In genomic region chr9:111631071-111631971, GRCh38 we compare ENCODE assay signal across 8 cellular contexts. TPM values are rescaled to one million over a fixed set of nuclear protein-coding genes. Genes with fewer than 3 reads are reported as not detected.
A peak's percentile ranks its signal among the peaks of the same experiment; 100 is the strongest.
DNase-seq lines count a peak whose midpoint lies in the region; ATAC-seq and TF ChIP-seq lines count a peak whose summit lies in the region.

TSS of gene DNAJC25 (plus strand) at chr9:111631334. CDS start at chr9:111631408, 74 bp downstream.

- no peaks in the 10 kb centered on the region for H3K9me2 ChIP-seq in Loucy (replicated peaks; ENCODE audit: low read depth, low read length)

- peaks cover 4% of the 10 kb centered on the region for H4K20me1 ChIP-seq in Loucy (ENCODE audit: insufficient read depth, low read length, poor library complexity, severe bottlenecking)

- peaks cover 38% of the 10 kb centered on the region for H3K4me1 Mint-ChIP-seq in nephron

- peak; percentile 96 for ATAC-seq in RWPE2 (ENCODE audit: low read depth)
- ATAC-seq in stimulated activated naive CD8-positive, alpha-beta T cell treated with anti-CD3 and anti-CD28 coated beads, Interleukin-15, Interleukin-2, amounts not matched to agents 100 U/mL and 50 U/mL, for 24 hours = peak; percentile 99

- H3K9me3 Mint-ChIP-seq in nephron = no peaks in the 10 kb centered on the region

- DNase-seq in ELR (ENCODE audit: low read depth) (peak; percentile 99), H7 (peak; percentile 99), RWPE2 (ENCODE audit: low spot score) (peak; percentile 97), fibroblast of the aortic adventitia (ENCODE audit: low read depth) (peak; percentile 99)
- peak; percentile 93 for DNase-seq in activated effector memory CD4-positive, alpha-beta T cell treated with Interleukin-2 at 50 U/mL for 16 hours
- DNase-seq in stimulated activated naive CD8-positive, alpha-beta T cell treated with anti-CD3 and anti-CD28 coated beads, Interleukin-15, Interleukin-2, amounts not matched to agents 100 U/mL and 50 U/mL, for 24 hours = peak; percentile 95

- H3K27me3 Mint-ChIP-seq in nephron (ENCODE audit: low read depth) = no peaks in the 10 kb centered on the region

- H3K27ac ChIP-seq in RWPE2 (ENCODE audit: poor library complexity, severe bottlenecking) = peak within 1 kb of the TSS; percentile 48

- H3K9me3 ChIP-seq in Loucy (ENCODE audit: insufficient read depth, low read depth, low read length) (no peaks in the 10 kb centered on the region), RWPE2 (ENCODE audit: severe bottlenecking) (no peaks in the 10 kb centered on the region)

- peak within 1 kb of the TSS; percentile 94 to 97 (median 96) for H3K4me3 Mint-ChIP-seq in nephron

- H3K27ac Mint-ChIP-seq in nephron = peak within 1 kb of the TSS; percentile 84 to 95 (median 87)

- H3K4me3 ChIP-seq in H7 (ENCODE audit: insufficient read depth, low read depth, low read length) (peak within 1 kb of the TSS; percentile 99), Loucy (ENCODE audit: low read length, poor library complexity, severe bottlenecking) (peak within 1 kb of the TSS; percentile 85), RWPE2 (ENCODE audit: severe bottlenecking) (peak within 1 kb of the TSS; percentile 91), fibroblast of the aortic adventitia (ENCODE audit: low read depth, low read length) (peak within 1 kb of the TSS; percentile 86)

- H3K9ac ChIP-seq in Loucy (ENCODE audit: low read depth, low read length, poor library complexity, severe bottlenecking) = peak within 1 kb of the TSS; percentile 79

- peak within 1 kb of the TSS; percentile 100 for H2AFZ ChIP-seq in Loucy (ENCODE audit: low read length)

- H3K36me3 Mint-ChIP-seq in nephron (ENCODE audit: low read depth) = peaks cover 11% of the 10 kb centered on the region

- H3K4me2 ChIP-seq in Loucy (ENCODE audit: low read depth, low read length, poor library complexity, severe bottlenecking) = peak within 1 kb of the TSS; percentile 96

- H3K36me3 ChIP-seq in H7 (replicated peaks; ENCODE audit: control insufficient read depth, insufficient read depth, low read length) (no peaks in the 10 kb centered on the region; the same call in 1 of the 2 replicates), Loucy (ENCODE audit: insufficient read depth, low read length) (no peaks in the 10 kb centered on the region), RWPE2 (ENCODE audit: low read depth) (0 out of 2 replicates have a peak, but pooled peaks cover 4% of the 10 kb centered on the region)

- no peaks in the 10 kb centered on the region for H3F3A ChIP-seq in Loucy (ENCODE audit: low read depth)

- H3K79me2 ChIP-seq in Loucy (ENCODE audit: insufficient read depth, low read length) = peaks cover 45% of the 10 kb centered on the region

- H3K27me3 ChIP-seq in H7 (ENCODE audit: control insufficient read depth, insufficient read depth, low read length) (no peaks in the 10 kb centered on the region), Loucy (ENCODE audit: insufficient read depth, low read length, poor library complexity, severe bottlenecking) (no peaks in the 10 kb centered on the region), RWPE2 (ENCODE audit: insufficient read depth, poor library complexity, severe bottlenecking) (no peaks in the 10 kb centered on the region)

- H3K4me1 ChIP-seq in Loucy (ENCODE audit: insufficient read depth, low read length, poor library complexity, severe bottlenecking) = peaks cover 46% of the 10 kb centered on the region
- peaks cover 12% of the 10 kb centered on the region for H3K4me1 ChIP-seq in RWPE2 (ENCODE audit: insufficient read depth, poor library complexity, severe bottlenecking)

- no peak for TF ChIP-seq CTCF in Loucy (conservative IDR thresholded peaks at IDR 0.05; ENCODE audit: low read length)
- TF ChIP-seq CTCF in RWPE2 (IDR thresholded peaks at IDR 0.05; ENCODE audit: poor library complexity, severe bottlenecking) = no peak
- TF ChIP-seq CTCF in fibroblast of the aortic adventitia (IDR thresholded peaks at IDR 0.05; ENCODE audit: insufficient read depth, low read length) = no peak
- no peak for TF ChIP-seq CTCF in nephron (IDR thresholded peaks at IDR 0.05; ENCODE audit: unreplicated experiment in 3 of 3)

RNA-seq across cellular contexts. Expression of gene DNAJC25, which starts in this region (rescaled TPM):
- 6.1 and 10.3 TPM in 2 replicates for total RNA-seq in H7 (2014; rRNA removed; shearing (Covaris generic))
- 12.7 and 18.7 TPM in 2 replicates for total RNA-seq in fibroblast of the aortic adventitia (ENCODE audit: low replicate concordance)

Comparison
In these comparisons a context has a peak if more than half of its experiments do, and no peak if none do; other contexts are left out.
1. Peak in every context shown above with its lines: DNase-seq, ATAC-seq, H3K4me3 ChIP-seq and H3K27ac ChIP-seq.